ENCODE assay signal across 10 cellular contexts in genomic region chr5:33824516-33825195, GRCh38.
DNase-seq lines count a peak whose midpoint lies in the region; ATAC-seq and TF ChIP-seq lines count a peak whose summit lies in the region.
"Had no signal": no experiment of that assay in that cellular context is flagged by ENCODE, and none has a peak within 500 bp of the region (broad histone marks: within the 10 kb centered on the region; RNA-seq: fewer than 3 reads in every experiment).

No MANE protein-coding gene starts in this region.

- in situ Hi-C loops in KBM-7 (cut with MboI; ENCODE audit: low pct_unique_long_range_greater_than_20kb, low sequenced_read_pairs), result no loop called here

- peak; percentile 21 for DNase-seq in CD1c-positive myeloid dendritic cell (ENCODE audit: extremely low spot score)
- peak; percentile 5 for DNase-seq in KBM-7
- DNase-seq in glomerular visceral epithelial cell (ENCODE audit: extremely low spot score), result peak; percentile 75
- no peak for DNase-seq in CD4-positive, alpha-beta T cell
- no peak for DNase-seq in activated CD4-positive, alpha-beta T cell treated with anti-CD3 and anti-CD28 coated beads, Interleukin-2, amount 10 ng/mL, durations not matched to agents 7 days and 5 days
- DNase-seq in activated T-cell treated with anti-CD3 and anti-CD28 coated beads, Interleukin-2, amount 50 U/mL, for 24 hours, result no peak
- DNase-seq in DMS114 treated with DMSO at 0.1 percent for 48 hours (lab: John Stamatoyannopoulos, UW; ENCODE audit: unreplicated experiment), result no peak
- DNase-seq: RPMI8226 had no signal

- no peak overlapping the region for H3K27ac Mint-ChIP-seq in CD4-positive, alpha-beta T cell
- H3K27ac Mint-ChIP-seq in activated CD4-positive, alpha-beta T cell treated with anti-CD3 and anti-CD28 coated beads, Interleukin-2, amount 10 ng/mL, durations not matched to agents 7 days and 5 days, result no peak overlapping the region
- no peak overlapping the region for H3K27ac Mint-ChIP-seq in activated T-cell treated with anti-CD3 and anti-CD28 coated beads, Interleukin-2, amount 50 U/mL, for 24 hours

- intact Hi-C loops in CD4-positive, alpha-beta T cell (cut with DNase I, micrococcal nuclease), result no loop called here

- H3K9me3 ChIP-seq in CD4-positive, alpha-beta T cell (ENCODE audit: control insufficient read depth, low read length), result no peaks in the 10 kb centered on the region

- H3K9me3 Mint-ChIP-seq in CD4-positive, alpha-beta T cell, result peaks cover 3% of the 10 kb centered on the region
- H3K9me3 Mint-ChIP-seq in activated CD4-positive, alpha-beta T cell treated with anti-CD3 and anti-CD28 coated beads, Interleukin-2, amount 10 ng/mL, durations not matched to agents 7 days and 5 days, result peaks cover 2% of the 10 kb centered on the region
- H3K9me3 Mint-ChIP-seq in activated T-cell treated with anti-CD3 and anti-CD28 coated beads, Interleukin-2, amount 50 U/mL, for 24 hours, result no peaks in the 10 kb centered on the region

- H3K4me3 Mint-ChIP-seq in CD4-positive, alpha-beta T cell, result no peak overlapping the region
- no peak overlapping the region for H3K4me3 Mint-ChIP-seq in activated CD4-positive, alpha-beta T cell treated with anti-CD3 and anti-CD28 coated beads, Interleukin-2, amount 10 ng/mL, durations not matched to agents 7 days and 5 days
- no peak overlapping the region for H3K4me3 Mint-ChIP-seq in activated T-cell treated with anti-CD3 and anti-CD28 coated beads, Interleukin-2, amount 50 U/mL, for 24 hours

- peaks cover 12% of the 10 kb centered on the region for H3K27me3 Mint-ChIP-seq in CD4-positive, alpha-beta T cell
- peaks cover 8% of the 10 kb centered on the region for H3K27me3 Mint-ChIP-seq in activated CD4-positive, alpha-beta T cell treated with anti-CD3 and anti-CD28 coated beads, Interleukin-2, amount 10 ng/mL, durations not matched to agents 7 days and 5 days
- peaks cover 5% of the 10 kb centered on the region for H3K27me3 Mint-ChIP-seq in activated T-cell treated with anti-CD3 and anti-CD28 coated beads, Interleukin-2, amount 50 U/mL, for 24 hours

- H3K36me3 Mint-ChIP-seq in CD4-positive, alpha-beta T cell (ENCODE audit: low read depth), result no peaks in the 10 kb centered on the region
- H3K36me3 Mint-ChIP-seq in activated CD4-positive, alpha-beta T cell treated with anti-CD3 and anti-CD28 coated beads, Interleukin-2, amount 10 ng/mL, durations not matched to agents 7 days and 5 days (ENCODE audit: low read depth), result no peaks in the 10 kb centered on the region
- H3K36me3 Mint-ChIP-seq in activated T-cell treated with anti-CD3 and anti-CD28 coated beads, Interleukin-2, amount 50 U/mL, for 24 hours (ENCODE audit: low read depth), result no peaks in the 10 kb centered on the region

- POLR2A ChIA-PET in CD4-positive, alpha-beta T cell (lab: Charles Lee), result no interaction called here
- POLR2A ChIA-PET in activated CD4-positive, alpha-beta T cell treated with anti-CD3 and anti-CD28 coated beads, Interleukin-2, amount 10 ng/mL, durations not matched to agents 7 days and 5 days (lab: Charles Lee), result no interaction called here

- no peak for TF ChIP-seq CTCF in CD4-positive, alpha-beta T cell (IDR thresholded peaks at IDR 0.05)

- H3K27ac ChIP-seq in CD4-positive, alpha-beta T cell (ENCODE audit: low read depth, low read length), result no peak overlapping the region
- H3K27ac ChIP-seq: parathyroid adenoma had no signal

- ATAC-seq in GM21528 (IDR thresholded peaks at IDR 0.05; ENCODE audit: low FRiP score, unreplicated experiment), result peak; percentile 74
- ATAC-seq in CD4-positive, alpha-beta T cell (ENCODE audit: poor library complexity), result no peak

- no peaks in the 10 kb centered on the region for H3K27me3 ChIP-seq in CD4-positive, alpha-beta T cell (ENCODE audit: control insufficient read depth, insufficient read depth, low read length)

- CTCF ChIA-PET in CD4-positive, alpha-beta T cell (lab: Charles Lee), result no interaction called here
- CTCF ChIA-PET in activated CD4-positive, alpha-beta T cell treated with anti-CD3 and anti-CD28 coated beads, Interleukin-2, amount 10 ng/mL, durations not matched to agents 7 days and 5 days (lab: Charles Lee), result interaction anchor here (0.6 to 0.9 kb wide), 2 partner anchors 8 to 37 kb away, joined by 3 read pairs; no protein-coding TSS in a partner anchor

- H3K4me1 Mint-ChIP-seq in CD4-positive, alpha-beta T cell (ENCODE audit: low read depth), result no peaks in the 10 kb centered on the region
- no peaks in the 10 kb centered on the region for H3K4me1 Mint-ChIP-seq in activated CD4-positive, alpha-beta T cell treated with anti-CD3 and anti-CD28 coated beads, Interleukin-2, amount 10 ng/mL, durations not matched to agents 7 days and 5 days
- no peaks in the 10 kb centered on the region for H3K4me1 Mint-ChIP-seq in activated T-cell treated with anti-CD3 and anti-CD28 coated beads, Interleukin-2, amount 50 U/mL, for 24 hours (ENCODE audit: low read depth)

Comparison
In these comparisons a context has a peak if more than half of its experiments do, and no peak if none do; other contexts are left out.
1. DNase-seq: peak in CD1c-positive myeloid dendritic cell (single experiment), KBM-7 (single experiment) and glomerular visceral epithelial cell (single experiment); none in CD4-positive, alpha-beta T cell (0 of 10), activated CD4-positive, alpha-beta T cell treated with anti-CD3 and anti-CD28 coated beads, Interleukin-2, amount 10 ng/mL, durations not matched to agents 7 days and 5 days (single experiment), activated T-cell treated with anti-CD3 and anti-CD28 coated beads, Interleukin-2, amount 50 U/mL, for 24 hours (single experiment) and DMS114 treated with DMSO at 0.1 percent for 48 hours (single experiment).